1 cellular context compared by ENCODE assay signal in the genomic region with DNA sequence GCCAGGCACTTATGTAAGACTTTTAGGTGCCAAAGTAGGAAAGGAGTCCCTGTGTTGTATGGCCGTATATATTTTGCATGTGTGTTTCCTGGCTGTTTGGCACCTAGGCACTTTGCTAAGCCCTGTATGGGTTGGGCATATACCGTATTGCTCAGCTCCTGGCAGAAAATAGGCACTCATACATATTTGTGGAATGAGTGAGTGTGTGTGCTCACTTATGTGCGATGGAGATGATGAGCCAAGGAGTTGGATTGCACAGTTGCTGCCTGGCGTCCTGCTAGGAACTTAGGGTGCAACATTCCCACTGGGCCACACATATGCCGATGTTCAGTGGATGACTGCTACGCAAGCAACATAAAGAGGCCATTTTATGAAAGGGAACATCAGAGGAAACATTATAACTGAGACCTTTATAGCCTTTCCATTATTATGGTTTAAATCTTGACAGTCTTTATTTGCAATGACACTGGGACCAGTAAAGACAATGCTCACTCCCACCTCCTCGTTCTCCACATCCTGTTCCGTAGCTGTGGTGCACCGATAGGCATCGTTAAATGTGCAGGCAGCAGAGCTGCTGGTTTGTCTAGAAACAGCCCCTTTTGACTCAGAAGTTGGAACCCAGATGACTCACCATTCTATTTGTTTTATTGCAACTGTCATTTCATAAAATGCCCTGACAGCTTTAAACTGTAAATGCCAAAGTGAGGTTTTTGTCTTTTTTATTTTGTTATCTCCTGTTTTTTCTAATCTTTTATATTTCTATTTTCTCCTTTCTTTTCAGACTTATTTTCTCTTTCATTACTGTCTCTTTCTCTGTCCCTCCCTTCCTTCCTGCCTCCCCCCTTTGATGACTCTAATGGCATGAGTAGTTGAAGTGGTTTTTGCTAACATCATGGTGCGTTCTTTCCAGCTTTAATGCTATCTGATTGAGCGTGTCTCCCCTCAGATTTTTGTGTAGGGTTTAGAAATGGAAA.
TF ChIP-seq lines count a peak whose summit lies in the region.

No MANE protein-coding gene starts in this region.

TF ChIP-seq in K562, 482 proteins besides CTCF, POLR2A, EP300 and RAD21 (continued from another document and continues in another):
- TF ChIP-seq, protein P1, sequence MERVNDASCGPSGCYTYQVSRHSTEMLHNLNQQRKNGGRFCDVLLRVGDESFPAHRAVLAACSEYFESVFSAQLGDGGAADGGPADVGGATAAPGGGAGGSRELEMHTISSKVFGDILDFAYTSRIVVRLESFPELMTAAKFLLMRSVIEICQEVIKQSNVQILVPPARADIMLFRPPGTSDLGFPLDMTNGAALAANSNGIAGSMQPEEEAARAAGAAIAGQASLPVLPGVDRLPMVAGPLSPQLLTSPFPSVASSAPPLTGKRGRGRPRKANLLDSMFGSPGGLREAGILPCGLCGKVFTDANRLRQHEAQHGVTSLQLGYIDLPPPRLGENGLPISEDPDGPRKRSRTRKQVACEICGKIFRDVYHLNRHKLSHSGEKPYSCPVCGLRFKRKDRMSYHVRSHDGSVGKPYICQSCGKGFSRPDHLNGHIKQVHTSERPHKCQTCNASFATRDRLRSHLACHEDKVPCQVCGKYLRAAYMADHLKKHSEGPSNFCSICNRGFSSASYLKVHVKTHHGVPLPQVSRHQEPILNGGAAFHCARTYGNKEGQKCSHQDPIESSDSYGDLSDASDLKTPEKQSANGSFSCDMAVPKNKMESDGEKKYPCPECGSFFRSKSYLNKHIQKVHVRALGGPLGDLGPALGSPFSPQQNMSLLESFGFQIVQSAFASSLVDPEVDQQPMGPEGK (CRISPR knock-in tag; IDR thresholded peaks at IDR 0.05; ENCODE audit: borderline replicate concordance): no peak
- TF ChIP-seq ZNF696 (CRISPR knock-in tag; conservative IDR thresholded peaks at IDR 0.05) (no peak), LARP7 (IDR thresholded peaks at IDR 0.05) (peak; percentile 90; the same call in 1 of the 2 replicates), NBN (IDR thresholded peaks at IDR 0.05; ENCODE audit: low read depth) (peak; percentile 91; the same call in 1 of the 2 replicates), RFX7 (CRISPR knock-in tag; IDR thresholded peaks at IDR 0.05) (no peak), CREM (IDR thresholded peaks at IDR 0.05; ENCODE audit: low read depth) (peak; percentile 70), KLF13 (tag; IDR thresholded peaks at IDR 0.05; ENCODE audit: borderline replicate concordance, low read depth) (no peak), MCM3 (IDR thresholded peaks at IDR 0.05) (no peak), POLR3G (IDR thresholded peaks at IDR 0.05; ENCODE audit: extremely low read depth, insufficient read length, insufficient replicate concordance) (no peak), NFYB (IDR thresholded peaks at IDR 0.05; ENCODE audit: extremely low read depth, insufficient read length) (no peak), TCF7L2 (IDR thresholded peaks at IDR 0.05; ENCODE audit: low read depth, low read length) (no peak), ZNF175 (CRISPR knock-in tag; IDR thresholded peaks at IDR 0.05; ENCODE audit: low read depth) (peak; percentile 69), SIN3A (IDR thresholded peaks at IDR 0.05; ENCODE audit: borderline replicate concordance in 2 of 2, control insufficient read depth in 1 of 2, low read depth in 2 of 2, low read length in 2 of 2) (no peak; a peak in 1 of 4 replicates), BRF1 (IDR thresholded peaks at IDR 0.05; ENCODE audit: borderline replicate concordance, extremely low read depth, insufficient read length) (no peak), RBM34 (IDR thresholded peaks at IDR 0.05; ENCODE audit: borderline replicate concordance, insufficient read depth, low read length) (no peak), POLR2AphosphoS5 (IDR thresholded peaks at IDR 0.05; ENCODE audit: control insufficient read depth, insufficient read depth, low read depth, low read length) (peak; percentile 73; the same call in 1 of the 2 replicates), ZNF143 (CRISPR knock-in tag; IDR thresholded peaks at IDR 0.05) (no peak), TEAD2 (tag; IDR thresholded peaks at IDR 0.05) (no peak), TAF1 (IDR thresholded peaks at IDR 0.05; ENCODE audit: control insufficient read depth, extremely low read depth, insufficient read depth, low read length, severe bottlenecking) (peak; percentile 39), ELF1 (tag; IDR thresholded peaks at IDR 0.05) (peak; percentile 28; the same call in 1 of the 2 replicates), STAT5A (IDR thresholded peaks at IDR 0.05; ENCODE audit: borderline replicate concordance, low read length) (no peak), ZNF140 (CRISPR knock-in tag; IDR thresholded peaks at IDR 0.05) (no peak), SLC30A9 (CRISPR knock-in tag; IDR thresholded peaks at IDR 0.05) (no peak), ETV1 (tag; conservative IDR thresholded peaks at IDR 0.05; ENCODE audit: low read depth) (peak; percentile 98), TGIF2 (CRISPR knock-in tag; IDR thresholded peaks at IDR 0.05) (no peak), ZKSCAN8 (CRISPR knock-in tag; IDR thresholded peaks at IDR 0.05) (0 out of 2 replicates have a peak, but pooled peaks have one; percentile 1), KLF16 (IDR thresholded peaks at IDR 0.05) (peak; percentile 66; the same call in 1 of the 2 replicates), TEAD4 (IDR thresholded peaks at IDR 0.05; ENCODE audit: low read length) (peak; percentile 86), TEAD4 (CRISPR knock-in tag; IDR thresholded peaks at IDR 0.05; ENCODE audit: borderline replicate concordance) (no peak)
- TF ChIP-seq, protein P2, sequence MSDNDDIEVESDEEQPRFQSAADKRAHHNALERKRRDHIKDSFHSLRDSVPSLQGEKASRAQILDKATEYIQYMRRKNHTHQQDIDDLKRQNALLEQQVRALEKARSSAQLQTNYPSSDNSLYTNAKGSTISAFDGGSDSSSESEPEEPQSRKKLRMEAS (CRISPR knock-in tag; IDR thresholded peaks at IDR 0.05): no peak
- TF ChIP-seq, protein P3, sequence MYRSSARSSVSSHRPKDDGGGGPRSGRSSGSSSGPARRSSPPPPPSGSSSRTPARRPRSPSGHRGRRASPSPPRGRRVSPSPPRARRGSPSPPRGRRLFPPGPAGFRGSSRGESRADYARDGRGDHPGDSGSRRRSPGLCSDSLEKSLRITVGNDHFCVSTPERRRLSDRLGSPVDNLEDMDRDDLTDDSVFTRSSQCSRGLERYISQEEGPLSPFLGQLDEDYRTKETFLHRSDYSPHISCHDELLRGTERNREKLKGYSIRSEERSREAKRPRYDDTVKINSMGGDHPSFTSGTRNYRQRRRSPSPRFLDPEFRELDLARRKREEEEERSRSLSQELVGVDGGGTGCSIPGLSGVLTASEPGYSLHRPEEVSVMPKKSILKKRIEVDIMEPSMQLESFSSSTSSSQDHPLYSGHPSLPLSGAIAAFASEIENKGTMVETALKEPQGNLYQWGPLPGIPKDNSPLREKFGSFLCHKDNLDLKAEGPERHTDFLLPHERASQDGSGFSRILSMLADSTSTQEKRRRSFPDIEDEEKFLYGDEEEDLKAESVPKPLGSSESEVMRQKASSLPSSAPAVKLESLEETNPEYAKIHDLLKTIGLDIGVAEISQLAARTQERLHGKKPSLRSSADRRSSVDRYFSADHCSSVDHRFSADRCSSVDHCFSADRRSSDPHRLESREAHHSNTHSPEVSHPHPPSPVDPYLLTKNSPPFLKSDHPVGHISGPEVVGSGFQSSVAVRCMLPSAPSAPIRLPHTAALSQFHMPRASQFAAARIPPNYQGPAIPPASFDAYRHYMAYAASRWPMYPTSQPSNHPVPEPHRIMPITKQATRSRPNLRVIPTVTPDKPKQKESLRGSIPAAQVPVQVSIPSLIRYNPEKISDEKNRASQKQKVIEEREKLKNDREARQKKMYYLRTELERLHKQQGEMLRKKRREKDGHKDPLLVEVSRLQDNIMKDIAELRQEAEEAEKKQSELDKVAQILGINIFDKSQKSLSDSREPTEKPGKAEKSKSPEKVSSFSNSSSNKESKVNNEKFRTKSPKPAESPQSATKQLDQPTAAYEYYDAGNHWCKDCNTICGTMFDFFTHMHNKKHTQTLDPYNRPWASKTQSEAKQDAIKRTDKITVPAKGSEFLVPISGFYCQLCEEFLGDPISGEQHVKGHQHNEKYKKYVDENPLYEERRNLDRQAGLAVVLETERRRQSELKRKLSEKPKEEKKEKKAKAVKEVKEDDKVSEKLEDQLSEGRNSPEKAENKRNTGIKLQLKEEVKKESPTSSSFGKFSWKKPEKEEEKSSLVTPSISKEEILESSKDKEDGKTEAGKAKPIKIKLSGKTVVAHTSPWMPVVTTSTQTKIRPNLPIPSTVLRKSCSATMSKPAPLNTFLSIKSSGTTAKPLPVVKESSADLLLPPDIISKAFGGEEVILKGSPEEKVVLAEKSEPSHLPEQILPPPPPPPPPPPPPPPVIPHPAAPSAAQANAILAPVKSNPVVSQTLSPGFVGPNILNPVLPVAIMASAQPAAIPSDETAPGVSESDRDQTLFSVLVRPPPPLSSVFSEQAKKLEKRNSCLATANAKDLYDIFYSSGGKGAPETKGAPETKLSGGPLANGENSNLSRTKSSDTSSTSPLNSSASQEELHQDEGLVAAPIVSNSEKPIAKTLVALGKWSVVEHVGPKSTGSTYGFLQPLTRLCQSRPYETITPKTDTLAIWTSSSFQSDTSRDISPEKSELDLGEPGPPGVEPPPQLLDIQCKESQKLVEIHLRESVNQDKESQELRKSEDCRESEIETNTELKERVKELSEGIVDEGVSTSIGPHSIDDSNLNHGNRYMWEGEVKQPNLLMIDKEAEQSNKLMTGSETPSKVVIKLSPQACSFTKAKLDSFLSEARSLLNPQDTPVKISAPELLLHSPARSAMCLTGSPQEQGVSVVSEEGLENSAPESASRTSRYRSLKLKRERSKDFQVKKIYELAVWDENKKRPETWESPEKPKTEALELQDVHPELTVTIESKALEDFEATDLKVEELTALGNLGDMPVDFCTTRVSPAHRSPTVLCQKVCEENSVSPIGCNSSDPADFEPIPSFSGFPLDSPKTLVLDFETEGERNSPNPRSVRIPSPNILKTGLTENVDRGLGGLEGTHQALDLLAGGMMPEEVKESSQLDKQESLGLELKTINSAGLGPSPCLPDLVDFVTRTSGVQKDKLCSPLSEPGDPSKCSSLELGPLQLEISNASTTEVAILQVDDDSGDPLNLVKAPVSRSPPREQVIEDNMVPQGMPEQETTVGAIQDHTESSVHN (IDR thresholded peaks at IDR 0.05; ENCODE audit: borderline replicate concordance in 1 of 2, low read depth in 1 of 2): peak in 1 of 2 experiments; percentile 76; a peak in 2 of 4 replicates
- TF ChIP-seq, protein P4, sequence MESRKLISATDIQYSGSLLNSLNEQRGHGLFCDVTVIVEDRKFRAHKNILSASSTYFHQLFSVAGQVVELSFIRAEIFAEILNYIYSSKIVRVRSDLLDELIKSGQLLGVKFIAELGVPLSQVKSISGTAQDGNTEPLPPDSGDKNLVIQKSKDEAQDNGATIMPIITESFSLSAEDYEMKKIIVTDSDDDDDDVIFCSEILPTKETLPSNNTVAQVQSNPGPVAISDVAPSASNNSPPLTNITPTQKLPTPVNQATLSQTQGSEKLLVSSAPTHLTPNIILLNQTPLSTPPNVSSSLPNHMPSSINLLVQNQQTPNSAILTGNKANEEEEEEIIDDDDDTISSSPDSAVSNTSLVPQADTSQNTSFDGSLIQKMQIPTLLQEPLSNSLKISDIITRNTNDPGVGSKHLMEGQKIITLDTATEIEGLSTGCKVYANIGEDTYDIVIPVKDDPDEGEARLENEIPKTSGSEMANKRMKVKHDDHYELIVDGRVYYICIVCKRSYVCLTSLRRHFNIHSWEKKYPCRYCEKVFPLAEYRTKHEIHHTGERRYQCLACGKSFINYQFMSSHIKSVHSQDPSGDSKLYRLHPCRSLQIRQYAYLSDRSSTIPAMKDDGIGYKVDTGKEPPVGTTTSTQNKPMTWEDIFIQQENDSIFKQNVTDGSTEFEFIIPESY (CRISPR knock-in tag; IDR thresholded peaks at IDR 0.05): no peak; the same call in 1 of the 2 replicates
- TF ChIP-seq, protein P5, sequence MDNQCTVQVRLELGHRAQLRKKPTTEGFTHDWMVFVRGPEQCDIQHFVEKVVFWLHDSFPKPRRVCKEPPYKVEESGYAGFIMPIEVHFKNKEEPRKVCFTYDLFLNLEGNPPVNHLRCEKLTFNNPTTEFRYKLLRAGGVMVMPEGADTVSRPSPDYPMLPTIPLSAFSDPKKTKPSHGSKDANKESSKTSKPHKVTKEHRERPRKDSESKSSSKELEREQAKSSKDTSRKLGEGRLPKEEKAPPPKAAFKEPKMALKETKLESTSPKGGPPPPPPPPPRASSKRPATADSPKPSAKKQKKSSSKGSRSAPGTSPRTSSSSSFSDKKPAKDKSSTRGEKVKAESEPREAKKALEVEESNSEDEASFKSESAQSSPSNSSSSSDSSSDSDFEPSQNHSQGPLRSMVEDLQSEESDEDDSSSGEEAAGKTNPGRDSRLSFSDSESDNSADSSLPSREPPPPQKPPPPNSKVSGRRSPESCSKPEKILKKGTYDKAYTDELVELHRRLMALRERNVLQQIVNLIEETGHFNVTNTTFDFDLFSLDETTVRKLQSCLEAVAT (IDR thresholded peaks at IDR 0.05): peak in 1 of 2 experiments; percentile 54; a peak in 1 of 4 replicates
- TF ChIP-seq, protein P6, sequence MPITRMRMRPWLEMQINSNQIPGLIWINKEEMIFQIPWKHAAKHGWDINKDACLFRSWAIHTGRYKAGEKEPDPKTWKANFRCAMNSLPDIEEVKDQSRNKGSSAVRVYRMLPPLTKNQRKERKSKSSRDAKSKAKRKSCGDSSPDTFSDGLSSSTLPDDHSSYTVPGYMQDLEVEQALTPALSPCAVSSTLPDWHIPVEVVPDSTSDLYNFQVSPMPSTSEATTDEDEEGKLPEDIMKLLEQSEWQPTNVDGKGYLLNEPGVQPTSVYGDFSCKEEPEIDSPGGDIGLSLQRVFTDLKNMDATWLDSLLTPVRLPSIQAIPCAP (CRISPR knock-in tag; IDR thresholded peaks at IDR 0.05; ENCODE audit: borderline replicate concordance): no peak
- TF ChIP-seq, protein P7, sequence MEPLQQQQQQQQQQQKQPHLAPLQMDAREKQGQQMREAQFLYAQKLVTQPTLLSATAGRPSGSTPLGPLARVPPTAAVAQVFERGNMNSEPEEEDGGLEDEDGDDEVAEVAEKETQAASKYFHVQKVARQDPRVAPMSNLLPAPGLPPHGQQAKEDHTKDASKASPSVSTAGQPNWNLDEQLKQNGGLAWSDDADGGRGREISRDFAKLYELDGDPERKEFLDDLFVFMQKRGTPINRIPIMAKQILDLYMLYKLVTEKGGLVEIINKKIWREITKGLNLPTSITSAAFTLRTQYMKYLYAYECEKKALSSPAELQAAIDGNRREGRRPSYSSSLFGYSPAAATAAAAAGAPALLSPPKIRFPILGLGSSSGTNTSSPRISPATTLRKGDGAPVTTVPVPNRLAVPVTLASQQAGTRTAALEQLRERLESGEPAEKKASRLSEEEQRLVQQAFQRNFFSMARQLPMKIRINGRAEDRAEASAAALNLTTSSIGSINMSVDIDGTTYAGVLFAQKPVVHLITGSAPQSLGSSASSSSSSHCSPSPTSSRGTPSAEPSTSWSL (CRISPR knock-in tag; IDR thresholded peaks at IDR 0.05; ENCODE audit: borderline replicate concordance): 0 out of 2 replicates have a peak, but pooled peaks have one; percentile 66
- TF ChIP-seq, protein P8, sequence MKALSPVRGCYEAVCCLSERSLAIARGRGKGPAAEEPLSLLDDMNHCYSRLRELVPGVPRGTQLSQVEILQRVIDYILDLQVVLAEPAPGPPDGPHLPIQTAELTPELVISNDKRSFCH (CRISPR knock-in tag; IDR thresholded peaks at IDR 0.05): no peak
- TF ChIP-seq, protein P8 (tag; IDR thresholded peaks at IDR 0.05): no peak
- TF ChIP-seq, protein P9, sequence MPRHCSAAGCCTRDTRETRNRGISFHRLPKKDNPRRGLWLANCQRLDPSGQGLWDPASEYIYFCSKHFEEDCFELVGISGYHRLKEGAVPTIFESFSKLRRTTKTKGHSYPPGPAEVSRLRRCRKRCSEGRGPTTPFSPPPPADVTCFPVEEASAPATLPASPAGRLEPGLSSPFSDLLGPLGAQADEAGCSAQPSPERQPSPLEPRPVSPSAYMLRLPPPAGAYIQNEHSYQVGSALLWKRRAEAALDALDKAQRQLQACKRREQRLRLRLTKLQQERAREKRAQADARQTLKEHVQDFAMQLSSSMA (CRISPR knock-in tag; IDR thresholded peaks at IDR 0.05): no peak
